ENCODE assay signal across 10 cellular contexts in genomic region chr10:101238732-101239105, GRCh38. TPM values are rescaled to one million over a fixed set of nuclear protein-coding genes. Genes with fewer than 3 reads are reported as not detected.
DNase-seq lines count a peak whose midpoint lies in the region; ATAC-seq, FAIRE-seq and TF ChIP-seq lines count a peak whose summit lies in the region.
"Had no signal": no experiment of that assay in that cellular context is flagged by ENCODE, and none has a peak within 500 bp of the region (broad histone marks: within the 10 kb centered on the region; RNA-seq: fewer than 3 reads in every experiment).

No MANE protein-coding gene starts in this region.

- no peak for TF ChIP-seq EP300 in sigmoid colon (IDR thresholded peaks at IDR 0.05)

- H3K4me1 ChIP-seq in PC-3 (ENCODE audit: insufficient read depth, low read length) (no peaks in the 10 kb centered on the region), endothelial cell of umbilical vein (ENCODE audit: control insufficient read depth, extremely low read depth, insufficient read depth, low read length) (peaks cover 2% of the 10 kb centered on the region), sigmoid colon (peaks cover 0 to 12% (median 11%) of the 10 kb centered on the region in 4 donors)

- CTCF ChIA-PET in GM10248 (lab: Yijun Ruan, JAX) (interaction anchor here (0.7 to 4.1 kb wide), 5 partner anchors 9 to 203 kb away, joined by 4 to 38 read pairs (median 5); partner anchors contain the start of gene LBX1), PC-3 (lab: Charles Lee) (interaction anchor here (0.5 to 1.0 kb wide), 5 partner anchors 25 to 337 kb away, joined by 3 to 5 read pairs (median 3); no protein-coding TSS in a partner anchor), endothelial cell of umbilical vein (lab: Charles Lee) (interaction anchor here (0.6 to 4.5 kb wide), 25 partner anchors 9 to 332 kb away, joined by 3 to 34 read pairs (median 5); partner anchors contain the start of gene LBX1)

- H3K9me3 ChIP-seq in PC-3 (ENCODE audit: low read length), result no peaks in the 10 kb centered on the region
- no peaks in the 10 kb centered on the region for H3K9me3 ChIP-seq in endothelial cell of umbilical vein (replicated peaks; ENCODE audit: control insufficient read depth, insufficient read depth, low read length)
- no peaks in the 10 kb centered on the region for H3K9me3 ChIP-seq in sigmoid colon

- ATAC-seq in PC-3 (peak; percentile 81; the same call in 1 of the 2 replicates), natural killer cell (peak in 2 of 3 donors; percentile 55 to 74), GM21529 (IDR thresholded peaks at IDR 0.05; ENCODE audit: unreplicated experiment) (no peak)

- FAIRE-seq in endothelial cell of umbilical vein (lab: Jason Lieb, UNC), result no peak

- no peak for TF ChIP-seq POLR2A in endothelial cell of umbilical vein (IDR thresholded peaks at IDR 0.05; ENCODE audit: low read depth, low read length)
- TF ChIP-seq POLR2A in sigmoid colon (IDR thresholded peaks at IDR 0.05), result no peak

- BruUV-seq in PC-3 (replicated peaks; lab: Mats Ljungman, UMichigan) (no TSS peak), endothelial cell of umbilical vein (replicated peaks; lab: Mats Ljungman, UMichigan) (no TSS peak)

- H3K36me3 ChIP-seq in PC-3 (ENCODE audit: low read depth, low read length) (no peaks in the 10 kb centered on the region), endothelial cell of umbilical vein (ENCODE audit: control insufficient read depth in 2 of 2, extremely low read depth in 1 of 2, insufficient read depth in 2 of 2, low read length in 2 of 2) (no peaks in the 10 kb centered on the region), sigmoid colon (no peaks in the 10 kb centered on the region)
- H3K36me3 ChIP-seq: tibial artery had no signal

- DNase-seq in GM10248 (ENCODE audit: extremely low spot score) (no peak), PC-3 (peak; percentile 38), endothelial cell of umbilical vein (ENCODE audit: low read depth, low spot score) (no peak), natural killer cell (no peak), NCI-H2081 (lab: John Stamatoyannopoulos, UW) (no peak), sigmoid colon (no peak), COR-L47 (lab: John Stamatoyannopoulos, UW) (no peak)
- DNase-seq: NCI-H1436, tibial artery had no signal

- dilution Hi-C loops in endothelial cell of umbilical vein (cut with MboI; ENCODE audit: extremely low pct_ligation_motif_present, low sequenced_read_pairs), result no loop called here

- POLR2A ChIA-PET in GM10248 (lab: Yijun Ruan, JAX) (no interaction called here), PC-3 (lab: Charles Lee; ENCODE audit: unreplicated experiment) (no interaction called here), endothelial cell of umbilical vein (lab: Charles Lee) (no interaction called here)

- 3 to 7% methylated on average over 24 of the region's 24 CpGs for WGBS in sigmoid colon, 2 donors

- no peaks in the 10 kb centered on the region for H3K9me1 ChIP-seq in endothelial cell of umbilical vein (replicated peaks; ENCODE audit: control insufficient read depth, extremely low read depth, insufficient read depth, low read length)

- H3K36me3 Mint-ChIP-seq in natural killer cell, result no peaks in the 10 kb centered on the region

- H3K9me3 Mint-ChIP-seq in natural killer cell, result no peaks in the 10 kb centered on the region

- no peak overlapping the region for H3K4me3 ChIP-seq in PC-3 (ENCODE audit: low read length)
- no peak overlapping the region for H3K4me3 ChIP-seq in endothelial cell of umbilical vein (replicated peaks in 1 of 3; ENCODE audit: insufficient read depth in 1 of 3, low read depth in 1 of 3, low read length in 3 of 3)
- no peak overlapping the region for H3K4me3 ChIP-seq in sigmoid colon
- H3K4me3 ChIP-seq: tibial artery had no signal

- no peak overlapping the region for H3K9ac ChIP-seq in PC-3 (ENCODE audit: low read length)
- no peak overlapping the region for H3K9ac ChIP-seq in endothelial cell of umbilical vein (replicated peaks; ENCODE audit: extremely low read depth, insufficient read depth, low read length)

- no peak overlapping the region for H3K4me3 Mint-ChIP-seq in natural killer cell

- peaks cover 10 to 17% of the 10 kb centered on the region in 2 donors for H3K4me1 Mint-ChIP-seq in natural killer cell

- no peak overlapping the region for H2AFZ ChIP-seq in PC-3 (ENCODE audit: low read length)
- no peak overlapping the region for H2AFZ ChIP-seq in endothelial cell of umbilical vein (ENCODE audit: low read depth, low read length)

- H3K27ac ChIP-seq in PC-3 (ENCODE audit: low read length) (no peak overlapping the region), endothelial cell of umbilical vein (ENCODE audit: insufficient read depth, low read depth, low read length) (no peak overlapping the region), sigmoid colon (no peak overlapping the region)
- H3K27ac ChIP-seq: tibial artery had no signal

- H3F3A ChIP-seq in PC-3 (ENCODE audit: low read length, unreplicated experiment), result no peaks in the 10 kb centered on the region

- H3K27me3 Mint-ChIP-seq in natural killer cell (ENCODE audit: low read depth in 2 of 2), result peaks cover 61 to 63% of the 10 kb centered on the region in 2 donors

- no peaks in the 10 kb centered on the region for H3K9me2 ChIP-seq in PC-3 (replicated peaks; ENCODE audit: low read length)

- TF ChIP-seq CTCF in GM10248 (IDR thresholded peaks at IDR 0.05; ENCODE audit: control extremely low read depth, extremely low read depth, low read depth, missing control alignments) (peak; percentile 66), PC-3 (conservative IDR thresholded peaks at IDR 0.05; ENCODE audit: low read depth, low read length) (peak; percentile 81), endothelial cell of umbilical vein (IDR thresholded peaks at IDR 0.05; ENCODE audit: extremely low read depth in 1 of 2, insufficient read depth in 1 of 2, low read depth in 1 of 2, low read length in 2 of 2) (peak; percentile 84 to 92), natural killer cell (IDR thresholded peaks at IDR 0.05) (peak; percentile 59), sigmoid colon (IDR thresholded peaks at IDR 0.05) (peak in 1 of 4 experiments; percentile 13)

- no peaks in the 10 kb centered on the region for H4K20me1 ChIP-seq in PC-3 (ENCODE audit: low read length)
- H4K20me1 ChIP-seq in endothelial cell of umbilical vein (replicated peaks; ENCODE audit: control insufficient read depth, extremely low read depth, insufficient read depth, low read length), result no peaks in the 10 kb centered on the region

- no peaks in the 10 kb centered on the region for H3K79me2 ChIP-seq in PC-3 (ENCODE audit: low read length)
- H3K79me2 ChIP-seq in endothelial cell of umbilical vein (ENCODE audit: control insufficient read depth, insufficient read depth, low read length), result no peaks in the 10 kb centered on the region

- peaks cover 17% of the 10 kb centered on the region for H3K27me3 ChIP-seq in PC-3 (ENCODE audit: low read length)
- peaks cover 73 to 77% of the 10 kb centered on the region in 2 experiments for H3K27me3 ChIP-seq in endothelial cell of umbilical vein (ENCODE audit: control insufficient read depth in 2 of 2, insufficient read depth in 2 of 2, low read length in 2 of 2)
- peaks cover 42 to 66% (median 53%) of the 10 kb centered on the region in 3 donors for H3K27me3 ChIP-seq in sigmoid colon

- no peak overlapping the region for H3K27ac Mint-ChIP-seq in natural killer cell

- H3K4me2 ChIP-seq in PC-3 (ENCODE audit: low read length) (peak overlapping the region; percentile 10; the same call in 1 of the 2 replicates), endothelial cell of umbilical vein (ENCODE audit: insufficient read depth, low read length) (no peak overlapping the region)

- intact Hi-C loops in PC-3 (cut with micrococcal nuclease) (no loop called here), endothelial cell of umbilical vein (cut with micrococcal nuclease) (loop anchor here (1.0 to 2.0 kb wide), 2 partner anchors 26 to 77 kb away; no protein-coding TSS in a partner anchor), natural killer cell (cut with micrococcal nuclease) (no loop called here), sigmoid colon (cut with DNase I) (no loop called here)

TF ChIP-seq in endothelial cell of umbilical vein, 7 proteins besides CTCF, POLR2A, EP300 and RAD21:
- TF ChIP-seq EZH2 (IDR thresholded peaks at IDR 0.05; ENCODE audit: borderline replicate concordance, low read depth, low read length, severe bottlenecking), result no peak
- no peak for TF ChIP-seq JUN (IDR thresholded peaks at IDR 0.05; ENCODE audit: borderline replicate concordance, insufficient read depth, insufficient read length, low read depth)
- no peak for TF ChIP-seq POLR2AphosphoS5 (IDR thresholded peaks at IDR 0.05; ENCODE audit: insufficient read depth, low read depth, low read length)
- no peak for TF ChIP-seq MYC (IDR thresholded peaks at IDR 0.05; ENCODE audit: low read depth, low read length)
- no peak for TF ChIP-seq MAX (IDR thresholded peaks at IDR 0.05; ENCODE audit: insufficient read depth, insufficient read length)
- no peak for TF ChIP-seq FOS (IDR thresholded peaks at IDR 0.05; ENCODE audit: borderline replicate concordance, insufficient read depth, low read length)
- no peak for TF ChIP-seq GATA2 (IDR thresholded peaks at IDR 0.05; ENCODE audit: insufficient read depth, insufficient read length, low read depth, low read length)

RNA-seq across cellular contexts. Expression of gene LBX1, which starts 9.5 kb away (rescaled TPM):
- total RNA-seq in PC-3 (2014; rRNA removed), result not detected in 2 replicates
- not detected in 2 replicates for total RNA-seq in endothelial cell of umbilical vein
- not detected in 2 replicates for polyA plus RNA-seq in endothelial cell of umbilical vein
- polyA plus RNA-seq in endothelial cell of umbilical vein (2011; cell fraction: cytosol; rRNA removed), result not detected in 2 replicates
- polyA plus RNA-seq in endothelial cell of umbilical vein (2011; cell fraction: nucleus; rRNA removed), result not detected in 2 replicates
- polyA plus RNA-seq in endothelial cell of umbilical vein (2012), result not detected in 2 replicates
- not detected in 2 replicates for polyA minus RNA-seq in endothelial cell of umbilical vein
- polyA minus RNA-seq in endothelial cell of umbilical vein (2011; cell fraction: cytosol; rRNA and poly(A)+ RNA removed), result not detected
- polyA minus RNA-seq in endothelial cell of umbilical vein (2011; cell fraction: nucleus; rRNA and poly(A)+ RNA removed), result not detected in 2 replicates
- not detected for total RNA-seq in natural killer cell
- not detected for total RNA-seq in sigmoid colon
- not detected for polyA plus RNA-seq in sigmoid colon
